ENCODE assay signal across 8 cellular contexts in genomic region chr6:31541658-31542521, GRCh38. TPM values are rescaled to one million over a fixed set of nuclear protein-coding genes. Genes with fewer than 3 reads are reported as not detected.
DNase-seq lines count a peak whose midpoint lies in the region; ATAC-seq and TF ChIP-seq lines count a peak whose summit lies in the region.

DDX39B (minus strand) TSS chr6:31542003; CDS start chr6:31540532, 1,471 bp downstream.

- H3K4me1 ChIP-seq in parathyroid adenoma (peaks cover 20% of the 10 kb centered on the region), tibial artery (peaks cover 0 to 43% (median 34%) of the 10 kb centered on the region in 4 donors)

- H3K27ac Mint-ChIP-seq in activated naive CD8-positive, alpha-beta T cell treated with anti-CD3 and anti-CD28 coated beads, Interleukin-2, amount 50 U/mL, for 24 hours, result peak within 1 kb of the TSS; percentile 94

- peak within 1 kb of the TSS; percentile 59 for H3K4me2 ChIP-seq in parathyroid adenoma (ENCODE audit: low read length)

- H3K27me3 ChIP-seq in parathyroid adenoma (ENCODE audit: control insufficient read depth, insufficient read depth, low read length), result no peaks in the 10 kb centered on the region
- no peaks in the 10 kb centered on the region for H3K27me3 ChIP-seq in tibial artery

- no peaks in the 10 kb centered on the region for H3K27me3 Mint-ChIP-seq in activated naive CD8-positive, alpha-beta T cell treated with anti-CD3 and anti-CD28 coated beads, Interleukin-2, amount 50 U/mL, for 24 hours

- TF ChIP-seq POLR2A in GM10847 (IDR thresholded peaks at IDR 0.05; ENCODE audit: extremely low read depth, insufficient read length), result peak; percentile 84

- intact Hi-C loops in Right ventricle myocardium superior (cut with DNase I), result no loop called here
- intact Hi-C loops in tibial artery (cut with DNase I; ENCODE audit: low total_unique reads), result loop anchor here (2.0 kb wide), 1 partner anchor 43 kb away; the partner anchor contains the start of gene MICB

- no peaks in the 10 kb centered on the region for H3K36me3 ChIP-seq in parathyroid adenoma (ENCODE audit: control insufficient read depth, insufficient read depth, low read length)
- H3K36me3 ChIP-seq in tibial artery, result peaks cover 29 to 36% (median 34%) of the 10 kb centered on the region in 3 donors

- H3K4me3 Mint-ChIP-seq in activated naive CD8-positive, alpha-beta T cell treated with anti-CD3 and anti-CD28 coated beads, Interleukin-2, amount 50 U/mL, for 24 hours, result peak within 1 kb of the TSS; percentile 81

- peaks cover 45% of the 10 kb centered on the region for H3K36me3 Mint-ChIP-seq in activated naive CD8-positive, alpha-beta T cell treated with anti-CD3 and anti-CD28 coated beads, Interleukin-2, amount 50 U/mL, for 24 hours (ENCODE audit: low read depth)

- H3K79me2 ChIP-seq in parathyroid adenoma, result peaks cover 40% of the 10 kb centered on the region

- no peaks in the 10 kb centered on the region for H3K9me3 Mint-ChIP-seq in activated naive CD8-positive, alpha-beta T cell treated with anti-CD3 and anti-CD28 coated beads, Interleukin-2, amount 50 U/mL, for 24 hours

- H3K9ac ChIP-seq in parathyroid adenoma, result peak within 1 kb of the TSS; percentile 90

- TF ChIP-seq CTCF in parathyroid adenoma (IDR thresholded peaks at IDR 0.05) (no peak), tibial artery (IDR thresholded peaks at IDR 0.05) (peak in 1 of 2 experiments; percentile 10)

- peak within 1 kb of the TSS; percentile 99 for H3K4me3 ChIP-seq in parathyroid adenoma (ENCODE audit: low read depth, low read length)
- H3K4me3 ChIP-seq in tibial artery, result peak within 1 kb of the TSS; percentile 69 to 71

- peak; percentile 95 for DNase-seq in NCI-H1417 treated with DMSO at 0.1 percent for 48 hours (lab: John Stamatoyannopoulos, UW)
- DNase-seq in T follicular helper cell (ENCODE audit: low read depth), result peak; percentile 92
- peak; percentile 94 for DNase-seq in activated naive CD8-positive, alpha-beta T cell treated with anti-CD3 and anti-CD28 coated beads, Interleukin-2, amount 50 U/mL, for 24 hours
- peak; percentile 97 for DNase-seq in Right ventricle myocardium superior
- peak; percentile 96 to 98 for DNase-seq in tibial artery

- H3K27ac ChIP-seq in parathyroid adenoma (peak within 1 kb of the TSS; percentile 92), tibial artery (peak within 1 kb of the TSS; percentile 91 to 94)

- peak; percentile 70 for ATAC-seq in HG02759 (IDR thresholded peaks at IDR 0.05; ENCODE audit: unreplicated experiment)
- ATAC-seq in activated naive CD8-positive, alpha-beta T cell treated with anti-CD3 and anti-CD28 coated beads, Interleukin-2, amount 50 U/mL, for 24 hours, result peak; percentile 77
- peak; percentile 96 for ATAC-seq in Right ventricle myocardium superior (ENCODE audit: poor library complexity)

- peak within 1 kb of the TSS; percentile 82 for H2AFZ ChIP-seq in parathyroid adenoma

- H3K4me1 Mint-ChIP-seq in activated naive CD8-positive, alpha-beta T cell treated with anti-CD3 and anti-CD28 coated beads, Interleukin-2, amount 50 U/mL, for 24 hours, result peaks cover 61% of the 10 kb centered on the region

- H3K9me3 ChIP-seq in parathyroid adenoma (ENCODE audit: control insufficient read depth, low read length), result no peaks in the 10 kb centered on the region
- no peaks in the 10 kb centered on the region for H3K9me3 ChIP-seq in tibial artery

RNA-seq across cellular contexts. Expression of gene DDX39B, which starts in this region (rescaled TPM):
- 145 TPM for total RNA-seq in Right ventricle myocardium superior

Comparison
In these comparisons a context has a peak if more than half of its experiments do, and no peak if none do; other contexts are left out.
1. Peak in every context shown above with its lines: DNase-seq, ATAC-seq, H3K4me3 ChIP-seq and H3K27ac ChIP-seq.